8 cellular contexts compared by ENCODE assay signal in the genomic region with DNA sequence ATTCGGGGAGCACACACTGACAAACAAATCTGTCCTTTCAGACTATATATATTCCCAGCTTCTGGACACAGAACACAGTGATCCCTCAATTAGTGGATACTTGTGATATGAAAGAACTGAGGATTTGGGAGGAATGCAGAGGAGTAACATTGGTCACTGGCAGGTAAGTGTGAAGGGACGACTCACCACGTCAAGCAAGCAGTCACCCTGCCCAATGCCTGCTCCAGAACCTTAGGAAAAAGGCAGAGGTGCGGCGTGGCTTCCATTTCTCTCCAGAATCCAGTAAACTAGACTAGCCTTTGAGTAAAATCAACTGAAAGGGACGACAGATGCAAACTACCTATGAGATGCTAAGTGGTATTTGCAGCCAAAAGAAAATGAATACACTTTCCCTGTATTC. TPM values are rescaled to one million over a fixed set of nuclear protein-coding genes. Genes with fewer than 3 reads are reported as not detected.
DNase-seq lines count a peak whose midpoint lies in the region; ATAC-seq and TF ChIP-seq lines count a peak whose summit lies in the region.

No MANE protein-coding gene starts in this region.

- DNase-seq in GM12865 (ENCODE audit: low read depth) (no peak), T-helper 17 cell (no peak), fibroblast of the aortic adventitia (ENCODE audit: low read depth) (no peak), gastrocnemius medialis (no peak), KG1 (lab: John Stamatoyannopoulos, UW) (no peak), NCI-H1048 (lab: John Stamatoyannopoulos, UW) (no peak), NCI-H2107 treated with DMSO at 0.1 percent for 48 hours (lab: John Stamatoyannopoulos, UW; ENCODE audit: unreplicated experiment) (no peak)

- peaks cover 37% of the 10 kb centered on the region for H3K4me1 Mint-ChIP-seq in T-helper 17 cell

- in situ Hi-C loops in gastrocnemius medialis (cut with MboI; ENCODE audit: low sequenced_read_pairs in 4 of 4): no loop called here

- H3K27ac Mint-ChIP-seq in T-helper 17 cell: peak overlapping the region; percentile 87

- H3K9me3 ChIP-seq in T-helper 17 cell (ENCODE audit: control insufficient read depth, low read length, poor library complexity, severe bottlenecking) (no peaks in the 10 kb centered on the region), gastrocnemius medialis (no peaks in the 10 kb centered on the region)

- peaks cover 9% of the 10 kb centered on the region for H3K27me3 Mint-ChIP-seq in T-helper 17 cell

- H3K36me3 Mint-ChIP-seq in T-helper 17 cell (ENCODE audit: low read depth): no peaks in the 10 kb centered on the region

- no peak for ATAC-seq in T-helper 17 cell
- no peak for ATAC-seq in gastrocnemius medialis
- no peak for ATAC-seq in HG03432 (IDR thresholded peaks at IDR 0.05; ENCODE audit: unreplicated experiment)

- H3K27ac ChIP-seq in gastrocnemius medialis: peak overlapping the region; percentile 93 to 97 (median 96)

- no peaks in the 10 kb centered on the region for H3K27me3 ChIP-seq in gastrocnemius medialis

- peak overlapping the region; percentile 94 for H3K4me3 Mint-ChIP-seq in T-helper 17 cell

- intact Hi-C loops in gastrocnemius medialis (cut with DNase I; ENCODE audit: low total_unique reads): no loop called here

- H3K4me1 ChIP-seq in gastrocnemius medialis: peaks cover 18 to 22% of the 10 kb centered on the region in 2 donors

- TF ChIP-seq CTCF in GM12865 (IDR thresholded peaks at IDR 0.05; ENCODE audit: insufficient read depth, low read depth, low read length, missing control alignments) (no peak), fibroblast of the aortic adventitia (IDR thresholded peaks at IDR 0.05; ENCODE audit: insufficient read depth, low read length) (no peak), gastrocnemius medialis (IDR thresholded peaks at IDR 0.05 in 4 of 5, conservative IDR thresholded peaks at IDR 0.05 in 1 of 5) (no peak)

- H3K4me3 ChIP-seq in GM12865 (ENCODE audit: low read depth, low read length): peak overlapping the region; percentile 91
- H3K4me3 ChIP-seq in fibroblast of the aortic adventitia (ENCODE audit: low read depth, low read length): peak overlapping the region; percentile 92
- peak overlapping the region; percentile 82 to 99 (median 95) for H3K4me3 ChIP-seq in gastrocnemius medialis

- no peak for TF ChIP-seq POLR2A in gastrocnemius medialis (IDR thresholded peaks at IDR 0.05)

- peaks cover 0 to 12% of the 10 kb centered on the region in 2 donors for H3K36me3 ChIP-seq in gastrocnemius medialis

RNA-seq across cellular contexts. Expression of a gene that starts 1.1 kb away (rescaled TPM):
- total RNA-seq in T-helper 17 cell (10 to 100 TPM; 51.6 to 58.2 TPM), fibroblast of the aortic adventitia (ENCODE audit: low replicate concordance) (23.9 and 30.5 TPM in 2 replicates), gastrocnemius medialis (10 to 100 TPM in 3 of 4 donors, 1 to 10 TPM in 1; 9.6 to 13.6 (median 12.8) TPM)
